In genomic region chr1:113091988-113092602, GRCh38 we compare ENCODE assay signal across 1 cellular context.
TF ChIP-seq lines count a peak whose summit lies in the region.

No MANE protein-coding gene starts in this region.

TF ChIP-seq in GM23338, 12 proteins besides CTCF, POLR2A, EP300 and RAD21:
- TF ChIP-seq, protein P1, sequence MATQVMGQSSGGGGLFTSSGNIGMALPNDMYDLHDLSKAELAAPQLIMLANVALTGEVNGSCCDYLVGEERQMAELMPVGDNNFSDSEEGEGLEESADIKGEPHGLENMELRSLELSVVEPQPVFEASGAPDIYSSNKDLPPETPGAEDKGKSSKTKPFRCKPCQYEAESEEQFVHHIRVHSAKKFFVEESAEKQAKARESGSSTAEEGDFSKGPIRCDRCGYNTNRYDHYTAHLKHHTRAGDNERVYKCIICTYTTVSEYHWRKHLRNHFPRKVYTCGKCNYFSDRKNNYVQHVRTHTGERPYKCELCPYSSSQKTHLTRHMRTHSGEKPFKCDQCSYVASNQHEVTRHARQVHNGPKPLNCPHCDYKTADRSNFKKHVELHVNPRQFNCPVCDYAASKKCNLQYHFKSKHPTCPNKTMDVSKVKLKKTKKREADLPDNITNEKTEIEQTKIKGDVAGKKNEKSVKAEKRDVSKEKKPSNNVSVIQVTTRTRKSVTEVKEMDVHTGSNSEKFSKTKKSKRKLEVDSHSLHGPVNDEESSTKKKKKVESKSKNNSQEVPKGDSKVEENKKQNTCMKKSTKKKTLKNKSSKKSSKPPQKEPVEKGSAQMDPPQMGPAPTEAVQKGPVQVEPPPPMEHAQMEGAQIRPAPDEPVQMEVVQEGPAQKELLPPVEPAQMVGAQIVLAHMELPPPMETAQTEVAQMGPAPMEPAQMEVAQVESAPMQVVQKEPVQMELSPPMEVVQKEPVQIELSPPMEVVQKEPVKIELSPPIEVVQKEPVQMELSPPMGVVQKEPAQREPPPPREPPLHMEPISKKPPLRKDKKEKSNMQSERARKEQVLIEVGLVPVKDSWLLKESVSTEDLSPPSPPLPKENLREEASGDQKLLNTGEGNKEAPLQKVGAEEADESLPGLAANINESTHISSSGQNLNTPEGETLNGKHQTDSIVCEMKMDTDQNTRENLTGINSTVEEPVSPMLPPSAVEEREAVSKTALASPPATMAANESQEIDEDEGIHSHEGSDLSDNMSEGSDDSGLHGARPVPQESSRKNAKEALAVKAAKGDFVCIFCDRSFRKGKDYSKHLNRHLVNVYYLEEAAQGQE (IDR thresholded peaks at IDR 0.05; ENCODE audit: unreplicated experiment) = no peak
- TF ChIP-seq ETS1 (IDR thresholded peaks at IDR 0.05) (no peak), JUNB (IDR thresholded peaks at IDR 0.05; ENCODE audit: unreplicated experiment) (no peak), CREB1 (CRISPR knock-in tag; IDR thresholded peaks at IDR 0.05; ENCODE audit: low read depth) (no peak), EZH2 (IDR thresholded peaks at IDR 0.05; ENCODE audit: low read depth, unreplicated experiment) (no peak), EZH2phosphoT487 (IDR thresholded peaks at IDR 0.05; ENCODE audit: unreplicated experiment) (no peak), NANOG (IDR thresholded peaks at IDR 0.05; ENCODE audit: borderline replicate concordance) (no peak)
- TF ChIP-seq, protein P2, sequence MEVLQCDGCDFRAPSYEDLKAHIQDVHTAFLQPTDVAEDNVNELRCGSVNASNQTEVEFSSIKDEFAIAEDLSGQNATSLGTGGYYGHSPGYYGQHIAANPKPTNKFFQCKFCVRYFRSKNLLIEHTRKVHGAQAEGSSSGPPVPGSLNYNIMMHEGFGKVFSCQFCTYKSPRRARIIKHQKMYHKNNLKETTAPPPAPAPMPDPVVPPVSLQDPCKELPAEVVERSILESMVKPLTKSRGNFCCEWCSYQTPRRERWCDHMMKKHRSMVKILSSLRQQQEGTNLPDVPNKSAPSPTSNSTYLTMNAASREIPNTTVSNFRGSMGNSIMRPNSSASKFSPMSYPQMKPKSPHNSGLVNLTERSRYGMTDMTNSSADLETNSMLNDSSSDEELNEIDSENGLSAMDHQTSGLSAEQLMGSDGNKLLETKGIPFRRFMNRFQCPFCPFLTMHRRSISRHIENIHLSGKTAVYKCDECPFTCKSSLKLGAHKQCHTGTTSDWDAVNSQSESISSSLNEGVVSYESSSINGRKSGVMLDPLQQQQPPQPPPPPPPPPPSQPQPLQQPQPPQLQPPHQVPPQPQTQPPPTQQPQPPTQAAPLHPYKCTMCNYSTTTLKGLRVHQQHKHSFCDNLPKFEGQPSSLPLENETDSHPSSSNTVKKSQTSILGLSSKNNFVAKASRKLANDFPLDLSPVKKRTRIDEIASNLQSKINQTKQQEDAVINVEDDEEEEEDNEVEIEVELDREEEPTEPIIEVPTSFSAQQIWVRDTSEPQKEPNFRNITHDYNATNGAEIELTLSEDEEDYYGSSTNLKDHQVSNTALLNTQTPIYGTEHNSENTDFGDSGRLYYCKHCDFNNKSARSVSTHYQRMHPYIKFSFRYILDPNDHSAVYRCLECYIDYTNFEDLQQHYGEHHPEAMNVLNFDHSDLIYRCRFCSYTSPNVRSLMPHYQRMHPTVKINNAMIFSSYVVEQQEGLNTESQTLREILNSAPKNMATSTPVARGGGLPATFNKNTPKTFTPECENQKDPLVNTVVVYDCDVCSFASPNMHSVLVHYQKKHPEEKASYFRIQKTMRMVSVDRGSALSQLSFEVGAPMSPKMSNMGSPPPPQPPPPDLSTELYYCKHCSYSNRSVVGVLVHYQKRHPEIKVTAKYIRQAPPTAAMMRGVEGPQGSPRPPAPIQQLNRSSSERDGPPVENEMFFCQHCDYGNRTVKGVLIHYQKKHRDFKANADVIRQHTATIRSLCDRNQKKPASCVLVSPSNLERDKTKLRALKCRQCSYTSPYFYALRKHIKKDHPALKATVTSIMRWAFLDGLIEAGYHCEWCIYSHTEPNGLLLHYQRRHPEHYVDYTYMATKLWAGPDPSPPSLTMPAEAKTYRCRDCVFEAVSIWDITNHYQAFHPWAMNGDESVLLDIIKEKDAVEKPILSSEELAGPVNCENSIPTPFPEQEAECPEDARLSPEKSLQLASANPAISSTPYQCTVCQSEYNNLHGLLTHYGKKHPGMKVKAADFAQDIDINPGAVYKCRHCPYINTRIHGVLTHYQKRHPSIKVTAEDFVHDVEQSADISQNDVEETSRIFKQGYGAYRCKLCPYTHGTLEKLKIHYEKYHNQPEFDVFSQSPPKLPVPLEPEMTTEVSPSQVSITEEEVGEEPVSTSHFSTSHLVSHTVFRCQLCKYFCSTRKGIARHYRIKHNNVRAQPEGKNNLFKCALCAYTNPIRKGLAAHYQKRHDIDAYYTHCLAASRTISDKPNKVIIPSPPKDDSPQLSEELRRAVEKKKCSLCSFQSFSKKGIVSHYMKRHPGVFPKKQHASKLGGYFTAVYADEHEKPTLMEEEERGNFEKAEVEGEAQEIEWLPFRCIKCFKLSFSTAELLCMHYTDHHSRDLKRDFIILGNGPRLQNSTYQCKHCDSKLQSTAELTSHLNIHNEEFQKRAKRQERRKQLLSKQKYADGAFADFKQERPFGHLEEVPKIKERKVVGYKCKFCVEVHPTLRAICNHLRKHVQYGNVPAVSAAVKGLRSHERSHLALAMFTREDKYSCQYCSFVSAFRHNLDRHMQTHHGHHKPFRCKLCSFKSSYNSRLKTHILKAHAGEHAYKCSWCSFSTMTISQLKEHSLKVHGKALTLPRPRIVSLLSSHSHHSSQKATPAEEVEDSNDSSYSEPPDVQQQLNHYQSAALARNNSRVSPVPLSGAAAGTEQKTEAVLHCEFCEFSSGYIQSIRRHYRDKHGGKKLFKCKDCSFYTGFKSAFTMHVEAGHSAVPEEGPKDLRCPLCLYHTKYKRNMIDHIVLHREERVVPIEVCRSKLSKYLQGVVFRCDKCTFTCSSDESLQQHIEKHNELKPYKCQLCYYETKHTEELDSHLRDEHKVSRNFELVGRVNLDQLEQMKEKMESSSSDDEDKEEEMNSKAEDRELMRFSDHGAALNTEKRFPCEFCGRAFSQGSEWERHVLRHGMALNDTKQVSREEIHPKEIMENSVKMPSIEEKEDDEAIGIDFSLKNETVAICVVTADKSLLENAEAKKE (CRISPR knock-in tag; IDR thresholded peaks at IDR 0.05) = no peak
